Comparison of ENCODE assay signal across 15 cellular contexts in genomic region chr16:67429053-67429798, GRCh38. TPM values are rescaled to one million over a fixed set of nuclear protein-coding genes. Genes with fewer than 3 reads are reported as not detected.
DNase-seq lines count a peak whose midpoint lies in the region; ATAC-seq and TF ChIP-seq lines count a peak whose summit lies in the region.
"Had no signal": no experiment of that assay in that cellular context is flagged by ENCODE, and none has a peak within 500 bp of the region (broad histone marks: within the 10 kb centered on the region; RNA-seq: fewer than 3 reads in every experiment).

No MANE protein-coding gene starts in this region.

- TF ChIP-seq EP300 in esophagus muscularis mucosa (IDR thresholded peaks at IDR 0.05): no peak

- H3K27ac Mint-ChIP-seq in activated CD4-positive, alpha-beta T cell treated with anti-CD3 and anti-CD28 coated beads for 36 hours: no peak overlapping the region

- CTCF ChIA-PET in activated CD4-positive, alpha-beta T cell treated with anti-CD3 and anti-CD28 coated beads for 36 hours (lab: Charles Lee): interaction anchor here (0.5 to 2.5 kb wide), 11 partner anchors 14 to 190 kb away, joined by 3 to 34 read pairs (median 6); partner anchors contain the start of genes ATP6V0D1 and TPPP3

- peaks cover 35% of the 10 kb centered on the region for H3K27me3 Mint-ChIP-seq in activated CD4-positive, alpha-beta T cell treated with anti-CD3 and anti-CD28 coated beads for 36 hours

- H3K27me3 ChIP-seq in Peyer's patch: no peaks in the 10 kb centered on the region
- H3K27me3 ChIP-seq in parathyroid adenoma (ENCODE audit: control insufficient read depth, insufficient read depth, low read length): no peaks in the 10 kb centered on the region
- peaks cover 0 to 57% (median 0%) of the 10 kb centered on the region in 4 donors for H3K27me3 ChIP-seq in esophagus muscularis mucosa

- H3K4me3 ChIP-seq in Peyer's patch (peak overlapping the region in 2 of 4 donors; percentile 62 to 92), parathyroid adenoma (ENCODE audit: low read depth, low read length) (no peak overlapping the region), esophagus muscularis mucosa (no peak overlapping the region)

- no peaks in the 10 kb centered on the region for H3K79me2 ChIP-seq in parathyroid adenoma

- POLR2A ChIA-PET in activated CD4-positive, alpha-beta T cell treated with anti-CD3 and anti-CD28 coated beads for 36 hours (lab: Charles Lee): no interaction called here

- 97% methylated on average over 3 of the region's 3 CpGs for WGBS in esophagus muscularis mucosa

- H3K4me3 Mint-ChIP-seq in activated CD4-positive, alpha-beta T cell treated with anti-CD3 and anti-CD28 coated beads for 36 hours: peak overlapping the region; percentile 39

- no peaks in the 10 kb centered on the region for H3K9me3 Mint-ChIP-seq in activated CD4-positive, alpha-beta T cell treated with anti-CD3 and anti-CD28 coated beads for 36 hours (ENCODE audit: low read depth)

- H3K4me1 ChIP-seq in Peyer's patch (peaks cover 0 to 21% (median 13%) of the 10 kb centered on the region in 4 donors), parathyroid adenoma (peaks cover 17% of the 10 kb centered on the region), esophagus muscularis mucosa (peaks cover 10 to 43% (median 30%) of the 10 kb centered on the region in 4 donors)

- intact Hi-C loops in activated CD4-positive, alpha-beta T cell treated with anti-CD3 and anti-CD28 coated beads for 36 hours (cut with DNase I, micrococcal nuclease): loop anchor here in 1 of 2 experiments (2.0 kb wide), 1 partner anchor 36 kb away; no protein-coding TSS in a partner anchor
- intact Hi-C loops in esophagus muscularis mucosa (cut with DNase I): no loop called here

- H3K4me2 ChIP-seq in parathyroid adenoma (ENCODE audit: low read length): peak overlapping the region; percentile 24

- DNase-seq in activated CD4-positive, alpha-beta T cell treated with anti-CD3 and anti-CD28 coated beads for 36 hours: no peak
- DNase-seq in activated CD4-positive, alpha-beta T cell treated with anti-CD3 and anti-CD28 coated beads, Interleukin-2, amount 50 U/mL, for 1 hour: no peak
- DNase-seq in Peyer's patch: peak in 2 of 3 donors; percentile 82 to 84
- DNase-seq in esophagus muscularis mucosa (ENCODE audit: extremely low spot score): no peak
- DNase-seq in DMS153 treated with DMSO at 0.1 percent for 48 hours (lab: John Stamatoyannopoulos, UW; ENCODE audit: unreplicated experiment): no peak
- DNase-seq in GF-D8 (lab: John Stamatoyannopoulos, UW): no peak
- DNase-seq: DMS53, NCI-H1694, NCI-H526 treated with DMSO at 0.1 percent for 48 hours had no signal

- no peak overlapping the region for H2AFZ ChIP-seq in parathyroid adenoma

- H3K27ac ChIP-seq in Peyer's patch (peak overlapping the region in 3 of 4 donors; percentile 80 to 99 (median 93)), parathyroid adenoma (no peak overlapping the region), esophagus muscularis mucosa (replicated peaks in 1 of 4) (no peak overlapping the region)

- TF ChIP-seq POLR2A in Peyer's patch (IDR thresholded peaks at IDR 0.05) (peak; percentile 91 to 96), esophagus muscularis mucosa (IDR thresholded peaks at IDR 0.05; ENCODE audit: low read depth) (no peak)

- ATAC-seq in activated CD4-positive, alpha-beta T cell treated with anti-CD3 and anti-CD28 coated beads for 36 hours: no peak
- peak; percentile 18 for ATAC-seq in esophagus mucosa
- ATAC-seq: left lobe of liver had no signal

- no peaks in the 10 kb centered on the region for H3K36me3 Mint-ChIP-seq in activated CD4-positive, alpha-beta T cell treated with anti-CD3 and anti-CD28 coated beads for 36 hours (ENCODE audit: low read depth)

- no peak overlapping the region for H3K9ac ChIP-seq in parathyroid adenoma

- peaks cover 12% of the 10 kb centered on the region for H3K4me1 Mint-ChIP-seq in activated CD4-positive, alpha-beta T cell treated with anti-CD3 and anti-CD28 coated beads for 36 hours

- H3K36me3 ChIP-seq in Peyer's patch (no peaks in the 10 kb centered on the region), parathyroid adenoma (ENCODE audit: control insufficient read depth, insufficient read depth, low read length) (no peaks in the 10 kb centered on the region), esophagus muscularis mucosa (no peaks in the 10 kb centered on the region)

- peak in 1 of 6 experiments; percentile 2 for TF ChIP-seq CTCF in Peyer's patch (IDR thresholded peaks at IDR 0.05)
- no peak for TF ChIP-seq CTCF in parathyroid adenoma (IDR thresholded peaks at IDR 0.05)
- no peak for TF ChIP-seq CTCF in esophagus muscularis mucosa (IDR thresholded peaks at IDR 0.05)

- H3K9me3 ChIP-seq in Peyer's patch: no peaks in the 10 kb centered on the region
- H3K9me3 ChIP-seq in parathyroid adenoma (ENCODE audit: control insufficient read depth, low read length): no peaks in the 10 kb centered on the region
- H3K9me3 ChIP-seq in esophagus muscularis mucosa: no peaks in the 10 kb centered on the region

RNA-seq across cellular contexts. Expression of gene HSD11B2, which starts 1.7 kb away (rescaled TPM):
- 1 to 10 TPM; 2.0 to 2.2 TPM for total RNA-seq in activated CD4-positive, alpha-beta T cell treated with anti-CD3 and anti-CD28 coated beads for 36 hours
- total RNA-seq in Peyer's patch (100 to 1,000 TPM; 116 to 688 (median 499) TPM), esophagus mucosa (6.6 TPM), esophagus muscularis mucosa (1 to 10 TPM in 2 of 4 donors, under 1 TPM in 1, not detected in 1; 0.42 to 2.2 (median 1.1) TPM)

RNA-seq across cellular contexts. Expression of gene ZDHHC1, which starts 12.9 kb away (rescaled TPM):
- total RNA-seq in activated CD4-positive, alpha-beta T cell treated with anti-CD3 and anti-CD28 coated beads for 36 hours: under 1 TPM; 0.58 to 0.98 TPM
- total RNA-seq in Peyer's patch (10 to 100 TPM in 1 of 4 donors, 1 to 10 TPM in 3; 3.5 to 14.5 (median 6.3) TPM), esophagus mucosa (3.8 TPM), esophagus muscularis mucosa (10 to 100 TPM; 11.6 to 27.5 (median 20.8) TPM)

RNA-seq across cellular contexts. Expression of gene TPPP3, which starts 35.9 kb away (rescaled TPM):
- total RNA-seq in activated CD4-positive, alpha-beta T cell treated with anti-CD3 and anti-CD28 coated beads for 36 hours: not detected
- 10 to 100 TPM in 2 of 4 donors, 1 to 10 TPM in 2; 6.6 to 33.3 (median 16.6) TPM for total RNA-seq in Peyer's patch
- 3.7 TPM for total RNA-seq in esophagus mucosa
- 100 to 1,000 TPM in 1 of 4 donors, 10 to 100 TPM in 3; 32.0 to 116 (median 41.3) TPM for total RNA-seq in esophagus muscularis mucosa
- total RNA-seq: bronchial epithelial cell had no signal

RNA-seq across cellular contexts. Expression of gene ATP6V0D1, which starts 51.7 kb away (rescaled TPM):
- total RNA-seq in activated CD4-positive, alpha-beta T cell treated with anti-CD3 and anti-CD28 coated beads for 36 hours: 10 to 100 TPM; 16.3 to 17.3 TPM
- 100 to 1,000 TPM; 131 to 223 (median 202) TPM for total RNA-seq in Peyer's patch
- 80.9 TPM for total RNA-seq in esophagus mucosa
- total RNA-seq in esophagus muscularis mucosa: 100 to 1,000 TPM; 103 to 131 (median 119) TPM

RNA-seq across cellular contexts. Expression of gene AGRP, which starts 54.1 kb away (rescaled TPM):
- not detected for total RNA-seq in activated CD4-positive, alpha-beta T cell treated with anti-CD3 and anti-CD28 coated beads for 36 hours
- total RNA-seq in Peyer's patch (not detected), esophagus mucosa (not detected), esophagus muscularis mucosa (not detected)
- total RNA-seq: bronchial epithelial cell, left lobe of liver, omental fat pad, urinary bladder had no signal

Comparison
In these comparisons a context has a peak if more than half of its experiments do, and no peak if none do; other contexts are left out.
1. DNase-seq: peak in Peyer's patch (2 of 3); none in activated CD4-positive, alpha-beta T cell treated with anti-CD3 and anti-CD28 coated beads for 36 hours (single experiment), activated CD4-positive, alpha-beta T cell treated with anti-CD3 and anti-CD28 coated beads, Interleukin-2, amount 50 U/mL, for 1 hour (single experiment), esophagus muscularis mucosa (single experiment), DMS153 treated with DMSO at 0.1 percent for 48 hours (single experiment) and GF-D8 (single experiment).
2. H3K27ac ChIP-seq: peak in Peyer's patch (3 of 4); none in parathyroid adenoma (single experiment) and esophagus muscularis mucosa (0 of 4).
3. RNA of gene HSD11B2, which starts 1.7 kb away (total RNA-seq): 116 to 688 TPM in Peyer's patch; 6.6 TPM in esophagus mucosa (single experiment), 2.0 to 2.2 TPM in activated CD4-positive, alpha-beta T cell treated with anti-CD3 and anti-CD28 coated beads for 36 hours and 0.42 to 2.2 TPM in esophagus muscularis mucosa; every median in the first group is over 10 times any median in the second.